25 cellular contexts compared by ENCODE assay signal in genomic region chr18:1104265-1104792, GRCh38.
DNase-seq lines count a peak whose midpoint lies in the region; ATAC-seq, FAIRE-seq and TF ChIP-seq lines count a peak whose summit lies in the region.
"Had no signal": no experiment of that assay in that cellular context is flagged by ENCODE, and none has a peak within 500 bp of the region (broad histone marks: within the 10 kb centered on the region; RNA-seq: fewer than 3 reads in every experiment).

No MANE protein-coding gene starts in this region.

- peak overlapping the region; percentile 3 for H3K4me2 ChIP-seq in astrocyte (ENCODE audit: low read length)

- intact Hi-C loops in heart right ventricle (cut with DNase I): no loop called here
- intact Hi-C loops in natural killer cell (cut with micrococcal nuclease): no loop called here

- ATAC-seq in heart right ventricle (peak in 6 of 8 donors; percentile 15 to 70 (median 50)), natural killer cell (no peak)
- ATAC-seq: GM12878, left lung, Panc1 had no signal

- no peaks in the 10 kb centered on the region for H3K27me3 ChIP-seq in astrocyte (ENCODE audit: insufficient read depth, low read length)
- H3K27me3 ChIP-seq in heart right ventricle: no peaks in the 10 kb centered on the region
- H3K27me3 ChIP-seq: left lung, ovary had no signal

- H3K27ac ChIP-seq in astrocyte (ENCODE audit: low read depth, low read length): peak overlapping the region; percentile 28
- peak overlapping the region in 4 of 10 donors; percentile 7 to 11 (median 9) for H3K27ac ChIP-seq in heart right ventricle
- H3K27ac ChIP-seq: HL-60, left lung, ovary, skin epidermis had no signal

- no peaks in the 10 kb centered on the region for H3K36me3 ChIP-seq in astrocyte (ENCODE audit: insufficient read depth, low read length)
- H3K36me3 ChIP-seq in heart right ventricle: no peaks in the 10 kb centered on the region
- H3K36me3 ChIP-seq: left lung, ovary had no signal

- H3K4me1 Mint-ChIP-seq in astrocyte (ENCODE audit: low read depth, unreplicated experiment) (no peaks in the 10 kb centered on the region), natural killer cell (no peaks in the 10 kb centered on the region)
- H3K4me1 Mint-ChIP-seq: activated naive CD4-positive, alpha-beta T cell treated with anti-CD3 and anti-CD28 coated beads, Interleukin-2, amount 50 U/mL, for 24 hours; CD4-positive, alpha-beta memory T cell had no signal

- H3K9me3 Mint-ChIP-seq in astrocyte (ENCODE audit: unreplicated experiment) (no peaks in the 10 kb centered on the region), natural killer cell (peaks cover 7 to 12% of the 10 kb centered on the region in 2 donors)
- H3K9me3 Mint-ChIP-seq: activated CD4-positive, alpha-beta memory T cell treated with anti-CD3 and anti-CD28 coated beads for 36 hours; activated naive CD4-positive, alpha-beta T cell treated with anti-CD3 and anti-CD28 coated beads, Interleukin-2, amount 50 U/mL, for 24 hours had no signal

- H3K4me3 ChIP-seq in AG10803 (ENCODE audit: low read length) (no peak overlapping the region), astrocyte (ENCODE audit: insufficient read depth, low read depth, low read length) (no peak overlapping the region), heart right ventricle (no peak overlapping the region)
- H3K4me3 ChIP-seq: GM12878, left lung, ovary, skin epidermis had no signal

- H2AFZ ChIP-seq in astrocyte (ENCODE audit: low read depth, low read length): no peak overlapping the region

- no peaks in the 10 kb centered on the region for H4K20me1 ChIP-seq in astrocyte (ENCODE audit: insufficient read depth, low read length)

- H3K79me2 ChIP-seq in astrocyte (ENCODE audit: insufficient read depth, low read length): no peaks in the 10 kb centered on the region

- no peak overlapping the region for H3K27ac Mint-ChIP-seq in astrocyte (ENCODE audit: unreplicated experiment)
- no peak overlapping the region for H3K27ac Mint-ChIP-seq in natural killer cell
- H3K27ac Mint-ChIP-seq: activated CD4-positive, alpha-beta memory T cell treated with anti-CD3 and anti-CD28 coated beads for 36 hours; activated naive CD4-positive, alpha-beta T cell treated with anti-CD3 and anti-CD28 coated beads, Interleukin-2, amount 50 U/mL, for 24 hours; activated T-cell treated with anti-CD3 and anti-CD28 coated beads, Interleukin-2, amount 50 U/mL, for 24 hours; CD4-positive, alpha-beta memory T cell had no signal

- WGBS in heart right ventricle, 2 donors: 43% methylated on average over 3 of the region's 3 CpGs

- H3K27me3 Mint-ChIP-seq in astrocyte (ENCODE audit: low read depth, unreplicated experiment): no peaks in the 10 kb centered on the region
- no peaks in the 10 kb centered on the region for H3K27me3 Mint-ChIP-seq in natural killer cell (ENCODE audit: low read depth in 2 of 2)
- H3K27me3 Mint-ChIP-seq: activated CD4-positive, alpha-beta memory T cell treated with anti-CD3 and anti-CD28 coated beads for 36 hours; activated naive CD4-positive, alpha-beta T cell treated with anti-CD3 and anti-CD28 coated beads, Interleukin-2, amount 50 U/mL, for 24 hours; activated T-cell treated with anti-CD3 and anti-CD28 coated beads, Interleukin-2, amount 50 U/mL, for 24 hours; CD4-positive, alpha-beta memory T cell had no signal

- no peak for FAIRE-seq in astrocyte (lab: Jason Lieb, UNC)
- FAIRE-seq: GM12878 had no signal

- H3K4me3 Mint-ChIP-seq in astrocyte (ENCODE audit: unreplicated experiment): no peak overlapping the region
- no peak overlapping the region for H3K4me3 Mint-ChIP-seq in natural killer cell
- H3K4me3 Mint-ChIP-seq: activated CD4-positive, alpha-beta memory T cell treated with anti-CD3 and anti-CD28 coated beads for 36 hours; activated naive CD4-positive, alpha-beta T cell treated with anti-CD3 and anti-CD28 coated beads, Interleukin-2, amount 50 U/mL, for 24 hours; activated T-cell treated with anti-CD3 and anti-CD28 coated beads, Interleukin-2, amount 50 U/mL, for 24 hours; CD4-positive, alpha-beta memory T cell had no signal

- no peak overlapping the region for H3K9ac ChIP-seq in astrocyte (ENCODE audit: low read length)

- H3K9me3 ChIP-seq in astrocyte (ENCODE audit: insufficient read depth, low read depth, low read length) (no peaks in the 10 kb centered on the region), heart right ventricle (peaks cover 0 to 8% (median 0%) of the 10 kb centered on the region in 11 donors)
- H3K9me3 ChIP-seq: ovary had no signal

- H3K36me3 Mint-ChIP-seq in astrocyte (ENCODE audit: low read depth, unreplicated experiment) (no peaks in the 10 kb centered on the region), natural killer cell (no peaks in the 10 kb centered on the region)
- H3K36me3 Mint-ChIP-seq: activated CD4-positive, alpha-beta memory T cell treated with anti-CD3 and anti-CD28 coated beads for 36 hours; activated naive CD4-positive, alpha-beta T cell treated with anti-CD3 and anti-CD28 coated beads, Interleukin-2, amount 50 U/mL, for 24 hours; CD4-positive, alpha-beta memory T cell had no signal

- H3K4me1 ChIP-seq in astrocyte (ENCODE audit: insufficient read depth, low read length) (peaks cover 5% of the 10 kb centered on the region), heart right ventricle (peaks cover 0 to 7% (median 0%) of the 10 kb centered on the region in 9 donors)
- H3K4me1 ChIP-seq: left lung had no signal

- peak; percentile 29 for DNase-seq in AG10803 (ENCODE audit: low read depth)
- peak; percentile 2 for DNase-seq in HS-27A (ENCODE audit: low read depth)
- peak; percentile 94 for DNase-seq in astrocyte (ENCODE audit: low read depth)
- no peak for DNase-seq in heart right ventricle
- no peak for DNase-seq in natural killer cell
- DNase-seq in NCI-H1436 treated with DMSO at 0.1 percent for 48 hours (lab: John Stamatoyannopoulos, UW): no peak
- DNase-seq in mucosa of gallbladder (ENCODE audit: low spot score): no peak
- no peak for DNase-seq in DMS79 (lab: John Stamatoyannopoulos, UW)
- DNase-seq: activated CD4-positive, alpha-beta memory T cell treated with anti-CD3 and anti-CD28 coated beads for 36 hours; activated T-cell treated with anti-CD3 and anti-CD28 coated beads, Interleukin-2, amount 50 U/mL, for 24 hours; CD4-positive, alpha-beta memory T cell; foreskin melanocyte; KBM-7; left lung; NCI-H1092 treated with DMSO at 0.1 percent for 48 hours; NCI-H748 treated with DMSO at 0.1 percent for 48 hours; ovary; stimulated activated CD4-positive, alpha-beta T cell treated with anti-CD3 and anti-CD28 coated beads, Interleukin-4, amount 100 ng/mL, for 24 hours; substantia nigra; SW 1271 had no signal

- TF ChIP-seq CTCF in AG10803 (conservative IDR thresholded peaks at IDR 0.05; ENCODE audit: low read length) (no peak), astrocyte (IDR thresholded peaks at IDR 0.05; ENCODE audit: insufficient read depth, low read depth, low read length) (no peak), heart right ventricle (IDR thresholded peaks at IDR 0.05) (no peak), natural killer cell (IDR thresholded peaks at IDR 0.05) (no peak)

Comparison
In these comparisons a context has a peak if more than half of its experiments do, and no peak if none do; other contexts are left out.
1. DNase-seq: peak in AG10803 (single experiment), HS-27A (single experiment) and astrocyte (single experiment); none in heart right ventricle (0 of 2), natural killer cell (single experiment), NCI-H1436 treated with DMSO at 0.1 percent for 48 hours (single experiment), mucosa of gallbladder (single experiment) and DMS79 (single experiment).
2. ATAC-seq: peak in heart right ventricle (6 of 8); none in natural killer cell (0 of 3).